Comparison of ENCODE assay signal across 8 cellular contexts in genomic region chr12:102883204-102883799, GRCh38. TPM values are rescaled to one million over a fixed set of nuclear protein-coding genes. Genes with fewer than 3 reads are reported as not detected.
DNase-seq lines count a peak whose midpoint lies in the region; ATAC-seq and TF ChIP-seq lines count a peak whose summit lies in the region.

No MANE protein-coding gene starts in this region.

- ATAC-seq in GM19351 (IDR thresholded peaks at IDR 0.05; ENCODE audit: unreplicated experiment) (peak; percentile 54), WTC11 (peak; percentile 83), lower lobe of right lung (peak in 1 of 2 donors; percentile 76), GM18909 (IDR thresholded peaks at IDR 0.05; ENCODE audit: poor library complexity, unreplicated experiment) (no peak)

- H3K4me3 ChIP-seq in coronary artery (no peak overlapping the region), lower lobe of right lung (no peak overlapping the region)

- H3K9me3 ChIP-seq in lower lobe of right lung, result no peaks in the 10 kb centered on the region

- CTCF ChIA-PET in WTC11 (lab: Charles Lee), result interaction anchor here (0.6 to 1.9 kb wide), 26 partner anchors 9 to 943 kb away, joined by 3 to 54 read pairs (median 4); partner anchors contain the start of genes PAH and STAB2

- no peak overlapping the region for H3K4me3 Mint-ChIP-seq in WTC11

- H3K4me1 Mint-ChIP-seq in WTC11, result peaks cover 3% of the 10 kb centered on the region; the same call in 1 of the 2 replicates

- H3K27me3 ChIP-seq in lower lobe of right lung (ENCODE audit: low read depth), result peaks cover 11% of the 10 kb centered on the region

- H3K27me3 Mint-ChIP-seq in WTC11 (ENCODE audit: low read depth), result no peaks in the 10 kb centered on the region

- no peaks in the 10 kb centered on the region for H3K4me1 ChIP-seq in lower lobe of right lung

- H3K27ac ChIP-seq in C4-2B (no peak overlapping the region), coronary artery (no peak overlapping the region), lower lobe of right lung (no peak overlapping the region)

- POLR2A ChIA-PET in WTC11 (lab: Charles Lee), result interaction anchor here (0.9 kb wide), 1 partner anchor 9 kb away, joined by 4 read pairs; no protein-coding TSS in a partner anchor

- intact Hi-C loops in lower lobe of right lung (cut with DNase I), result no loop called here

- no peak overlapping the region for H3K27ac Mint-ChIP-seq in WTC11

- peak; percentile 30 to 60 for DNase-seq in NCI-H1930 (lab: John Stamatoyannopoulos, UW)
- peak; percentile 77 for DNase-seq in WTC11 (ENCODE audit: low spot score)
- DNase-seq in coronary artery (ENCODE audit: low spot score), result no peak
- peak; percentile 52 for DNase-seq in lower lobe of right lung
- DNase-seq in stromal cell of bone marrow (ENCODE audit: low read depth), result peak; percentile 21

- no peaks in the 10 kb centered on the region for H3K9me3 Mint-ChIP-seq in WTC11

- no peaks in the 10 kb centered on the region for H3K36me3 Mint-ChIP-seq in WTC11

- no peaks in the 10 kb centered on the region for H3K36me3 ChIP-seq in lower lobe of right lung

- TF ChIP-seq CTCF in C4-2B (conservative IDR thresholded peaks at IDR 0.05) (peak; percentile 92), WTC11 (IDR thresholded peaks at IDR 0.05) (peak; percentile 77), coronary artery (IDR thresholded peaks at IDR 0.05) (peak; percentile 28), lower lobe of right lung (IDR thresholded peaks at IDR 0.05) (peak; percentile 79)

TF ChIP-seq in WTC11, 78 proteins besides CTCF, POLR2A, EP300 and RAD21:
- no peak for TF ChIP-seq RELA (CRISPR knock-in tag; IDR thresholded peaks at IDR 0.05; ENCODE audit: borderline replicate concordance)
- TF ChIP-seq ZNF281 (CRISPR knock-in tag; IDR thresholded peaks at IDR 0.05), result no peak
- no peak for TF ChIP-seq USF1 (CRISPR knock-in tag; IDR thresholded peaks at IDR 0.05)
- no peak for TF ChIP-seq PRRX2 (CRISPR knock-in tag; IDR thresholded peaks at IDR 0.05)
- no peak for TF ChIP-seq STAT6 (CRISPR knock-in tag; conservative IDR thresholded peaks at IDR 0.05; ENCODE audit: low read depth)
- no peak for TF ChIP-seq ESRRA (CRISPR knock-in tag; IDR thresholded peaks at IDR 0.05; ENCODE audit: borderline replicate concordance)
- no peak for TF ChIP-seq ZNF138 (CRISPR knock-in tag; conservative IDR thresholded peaks at IDR 0.05)
- no peak for TF ChIP-seq EMX1 (CRISPR knock-in tag; IDR thresholded peaks at IDR 0.05)
- TF ChIP-seq AR (CRISPR knock-in tag; IDR thresholded peaks at IDR 0.05), result no peak
- no peak for TF ChIP-seq NR1H2 (CRISPR knock-in tag; IDR thresholded peaks at IDR 0.05)
- no peak for TF ChIP-seq SMAD3 (CRISPR knock-in tag; IDR thresholded peaks at IDR 0.05; ENCODE audit: borderline replicate concordance)
- TF ChIP-seq TEAD1 (CRISPR knock-in tag; IDR thresholded peaks at IDR 0.05), result no peak
- no peak for TF ChIP-seq ZNF423 (CRISPR knock-in tag; IDR thresholded peaks at IDR 0.05)
- TF ChIP-seq ZNF232 (CRISPR knock-in tag; IDR thresholded peaks at IDR 0.05), result no peak
- no peak for TF ChIP-seq NFATC4 (CRISPR knock-in tag; IDR thresholded peaks at IDR 0.05)
- no peak for TF ChIP-seq SP1 (CRISPR knock-in tag; conservative IDR thresholded peaks at IDR 0.05)
- TF ChIP-seq HMGA2 (CRISPR knock-in tag; IDR thresholded peaks at IDR 0.05), result no peak

RNA-seq across cellular contexts. Expression of gene PAH, which starts 33.7 kb away (rescaled TPM):
- 4.0 to 9.8 TPM (median 5.7 TPM) in 3 replicates for total RNA-seq in WTC11 (2021)
- not detected for total RNA-seq in lower lobe of right lung

Comparison
In these comparisons a context has a peak if more than half of its experiments do, and no peak if none do; other contexts are left out.
1. CTCF ChIP-seq: peak in every context shown above with its lines; median percentile 92 in C4-2B; 79 in lower lobe of right lung; 77 in WTC11; 28 in coronary artery.